Comparison of ENCODE assay signal across 1 cellular context in the genomic region with DNA sequence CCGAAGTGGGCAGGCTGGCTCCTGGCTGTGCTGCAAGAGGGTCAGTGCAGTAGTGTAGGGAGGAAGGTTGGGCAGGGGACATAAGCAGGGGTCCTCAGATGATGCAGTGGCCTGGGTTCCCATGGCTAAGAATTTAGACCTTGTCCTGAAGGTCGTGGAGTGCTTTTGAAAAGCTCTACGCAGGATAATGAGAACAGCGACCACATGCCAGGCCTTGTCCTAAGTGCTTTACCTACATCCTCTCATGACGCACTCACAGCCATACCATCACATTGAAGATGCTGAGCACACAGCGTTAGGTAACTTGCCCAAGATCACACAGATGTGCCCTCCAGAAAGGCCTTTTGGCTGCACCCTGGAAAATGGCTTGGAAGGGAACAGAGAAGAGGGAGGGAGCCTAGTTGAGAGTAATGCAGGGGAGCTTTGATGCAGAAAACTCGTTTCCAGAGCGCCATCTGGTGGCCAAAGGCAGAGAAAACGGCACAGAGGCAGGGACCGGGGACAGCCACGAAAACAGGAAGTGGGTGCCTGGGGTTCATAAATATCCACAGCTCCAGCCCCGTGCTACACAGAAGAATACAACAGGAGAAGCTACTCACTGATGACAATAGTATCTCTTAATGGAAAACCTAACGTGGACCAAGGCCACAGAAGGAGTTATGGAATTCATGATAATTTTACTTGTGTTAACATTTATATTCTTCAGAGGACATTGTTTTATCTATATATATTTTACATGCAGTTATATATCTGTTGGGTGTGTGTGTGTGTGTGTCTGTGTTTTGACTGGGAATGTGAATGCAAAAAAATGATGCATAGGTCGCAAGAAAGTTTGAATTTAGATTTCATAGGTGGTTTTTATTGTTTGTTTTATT.
A peak's percentile ranks its signal among the peaks of the same experiment; 100 is the strongest.
TF ChIP-seq lines count a peak whose summit lies in the region.

No MANE protein-coding gene starts in this region.

TF ChIP-seq in GM12878, 131 proteins besides CTCF, POLR2A, EP300 and RAD21 (continued from another document):
- TF ChIP-seq JUNB (IDR thresholded peaks at IDR 0.05): no peak; the same call in 1 of the 2 replicates
- TF ChIP-seq, protein P1, sequence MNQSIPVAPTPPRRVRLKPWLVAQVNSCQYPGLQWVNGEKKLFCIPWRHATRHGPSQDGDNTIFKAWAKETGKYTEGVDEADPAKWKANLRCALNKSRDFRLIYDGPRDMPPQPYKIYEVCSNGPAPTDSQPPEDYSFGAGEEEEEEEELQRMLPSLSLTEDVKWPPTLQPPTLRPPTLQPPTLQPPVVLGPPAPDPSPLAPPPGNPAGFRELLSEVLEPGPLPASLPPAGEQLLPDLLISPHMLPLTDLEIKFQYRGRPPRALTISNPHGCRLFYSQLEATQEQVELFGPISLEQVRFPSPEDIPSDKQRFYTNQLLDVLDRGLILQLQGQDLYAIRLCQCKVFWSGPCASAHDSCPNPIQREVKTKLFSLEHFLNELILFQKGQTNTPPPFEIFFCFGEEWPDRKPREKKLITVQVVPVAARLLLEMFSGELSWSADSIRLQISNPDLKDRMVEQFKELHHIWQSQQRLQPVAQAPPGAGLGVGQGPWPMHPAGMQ (IDR thresholded peaks at IDR 0.05; ENCODE audit: borderline replicate concordance): no peak
- no peak for TF ChIP-seq CBX3 (IDR thresholded peaks at IDR 0.05; ENCODE audit: borderline replicate concordance, low read depth)
- no peak for TF ChIP-seq BACH1 (IDR thresholded peaks at IDR 0.05; ENCODE audit: borderline replicate concordance)
- no peak for TF ChIP-seq NFIC (IDR thresholded peaks at IDR 0.05; ENCODE audit: low read depth, low read length)
- TF ChIP-seq, protein P2, sequence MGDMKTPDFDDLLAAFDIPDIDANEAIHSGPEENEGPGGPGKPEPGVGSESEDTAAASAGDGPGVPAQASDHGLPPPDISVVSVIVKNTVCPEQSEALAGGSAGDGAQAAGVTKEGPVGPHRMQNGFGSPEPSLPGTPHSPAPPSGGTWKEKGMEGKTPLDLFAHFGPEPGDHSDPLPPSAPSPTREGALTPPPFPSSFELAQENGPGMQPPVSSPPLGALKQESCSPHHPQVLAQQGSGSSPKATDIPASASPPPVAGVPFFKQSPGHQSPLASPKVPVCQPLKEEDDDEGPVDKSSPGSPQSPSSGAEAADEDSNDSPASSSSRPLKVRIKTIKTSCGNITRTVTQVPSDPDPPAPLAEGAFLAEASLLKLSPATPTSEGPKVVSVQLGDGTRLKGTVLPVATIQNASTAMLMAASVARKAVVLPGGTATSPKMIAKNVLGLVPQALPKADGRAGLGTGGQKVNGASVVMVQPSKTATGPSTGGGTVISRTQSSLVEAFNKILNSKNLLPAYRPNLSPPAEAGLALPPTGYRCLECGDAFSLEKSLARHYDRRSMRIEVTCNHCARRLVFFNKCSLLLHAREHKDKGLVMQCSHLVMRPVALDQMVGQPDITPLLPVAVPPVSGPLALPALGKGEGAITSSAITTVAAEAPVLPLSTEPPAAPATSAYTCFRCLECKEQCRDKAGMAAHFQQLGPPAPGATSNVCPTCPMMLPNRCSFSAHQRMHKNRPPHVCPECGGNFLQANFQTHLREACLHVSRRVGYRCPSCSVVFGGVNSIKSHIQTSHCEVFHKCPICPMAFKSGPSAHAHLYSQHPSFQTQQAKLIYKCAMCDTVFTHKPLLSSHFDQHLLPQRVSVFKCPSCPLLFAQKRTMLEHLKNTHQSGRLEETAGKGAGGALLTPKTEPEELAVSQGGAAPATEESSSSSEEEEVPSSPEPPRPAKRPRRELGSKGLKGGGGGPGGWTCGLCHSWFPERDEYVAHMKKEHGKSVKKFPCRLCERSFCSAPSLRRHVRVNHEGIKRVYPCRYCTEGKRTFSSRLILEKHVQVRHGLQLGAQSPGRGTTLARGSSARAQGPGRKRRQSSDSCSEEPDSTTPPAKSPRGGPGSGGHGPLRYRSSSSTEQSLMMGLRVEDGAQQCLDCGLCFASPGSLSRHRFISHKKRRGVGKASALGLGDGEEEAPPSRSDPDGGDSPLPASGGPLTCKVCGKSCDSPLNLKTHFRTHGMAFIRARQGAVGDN (IDR thresholded peaks at IDR 0.05): no peak
- TF ChIP-seq SMAD1 (IDR thresholded peaks at IDR 0.05; ENCODE audit: low read depth, partially characterized antibody): no peak
- TF ChIP-seq ZNF384 (IDR thresholded peaks at IDR 0.05; ENCODE audit: borderline replicate concordance, low read depth, low read length): no peak
- no peak for TF ChIP-seq FOXK2 (IDR thresholded peaks at IDR 0.05)
- no peak for TF ChIP-seq RAD51 (IDR thresholded peaks at IDR 0.05)
- TF ChIP-seq STAT3 (IDR thresholded peaks at IDR 0.05; ENCODE audit: low read depth, low read length): no peak
- peak; percentile 49; the same call in 1 of the 3 replicates for TF ChIP-seq POU2F2 (IDR thresholded peaks at IDR 0.05; ENCODE audit: borderline replicate concordance, low read depth, low read length)
- no peak for TF ChIP-seq PAX8 (IDR thresholded peaks at IDR 0.05)
- peak; percentile 14 to 26; a peak in 2 of 4 replicates for TF ChIP-seq BHLHE40 (IDR thresholded peaks at IDR 0.05; ENCODE audit: borderline replicate concordance in 1 of 2, low read depth in 2 of 2, low read length in 1 of 2)
- TF ChIP-seq FOS (IDR thresholded peaks at IDR 0.05; ENCODE audit: borderline replicate concordance, extremely low read depth, insufficient read length): no peak
- TF ChIP-seq, protein P3, sequence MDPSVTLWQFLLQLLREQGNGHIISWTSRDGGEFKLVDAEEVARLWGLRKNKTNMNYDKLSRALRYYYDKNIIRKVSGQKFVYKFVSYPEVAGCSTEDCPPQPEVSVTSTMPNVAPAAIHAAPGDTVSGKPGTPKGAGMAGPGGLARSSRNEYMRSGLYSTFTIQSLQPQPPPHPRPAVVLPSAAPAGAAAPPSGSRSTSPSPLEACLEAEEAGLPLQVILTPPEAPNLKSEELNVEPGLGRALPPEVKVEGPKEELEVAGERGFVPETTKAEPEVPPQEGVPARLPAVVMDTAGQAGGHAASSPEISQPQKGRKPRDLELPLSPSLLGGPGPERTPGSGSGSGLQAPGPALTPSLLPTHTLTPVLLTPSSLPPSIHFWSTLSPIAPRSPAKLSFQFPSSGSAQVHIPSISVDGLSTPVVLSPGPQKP (IDR thresholded peaks at IDR 0.05; ENCODE audit: low read depth, low read length): peak; percentile 80
- TF ChIP-seq GABPA (IDR thresholded peaks at IDR 0.05; ENCODE audit: low read depth): no peak
- no peak for TF ChIP-seq EZH2 (IDR thresholded peaks at IDR 0.05; ENCODE audit: borderline replicate concordance, control insufficient read depth, low read depth, low read length)
- TF ChIP-seq SREBF2 (IDR thresholded peaks at IDR 0.05; ENCODE audit: low read length): no peak
- no peak for TF ChIP-seq BRCA1 (IDR thresholded peaks at IDR 0.05; ENCODE audit: low read depth, low read length)
- 0 out of 2 replicates have a peak, but pooled peaks have one; percentile 61 for TF ChIP-seq NBN (IDR thresholded peaks at IDR 0.05)
- TF ChIP-seq EGR1 (IDR thresholded peaks at IDR 0.05; ENCODE audit: borderline replicate concordance in 1 of 2, low read depth in 2 of 2, low read length in 2 of 2): no peak
- TF ChIP-seq PAX5 (IDR thresholded peaks at IDR 0.05; ENCODE audit: borderline replicate concordance, low read depth, low read length): peak; percentile 66; the same call in 1 of the 2 replicates
- no peak for TF ChIP-seq NR2C2 (IDR thresholded peaks at IDR 0.05; ENCODE audit: borderline replicate concordance, control insufficient read depth, insufficient read length, low read depth)
- peak; percentile 47; the same call in 1 of the 2 replicates for TF ChIP-seq MXI1 (IDR thresholded peaks at IDR 0.05; ENCODE audit: low read depth, low read length)
- no peak for TF ChIP-seq FOXM1 (IDR thresholded peaks at IDR 0.05; ENCODE audit: low read depth, low read length)
- TF ChIP-seq, protein P4, sequence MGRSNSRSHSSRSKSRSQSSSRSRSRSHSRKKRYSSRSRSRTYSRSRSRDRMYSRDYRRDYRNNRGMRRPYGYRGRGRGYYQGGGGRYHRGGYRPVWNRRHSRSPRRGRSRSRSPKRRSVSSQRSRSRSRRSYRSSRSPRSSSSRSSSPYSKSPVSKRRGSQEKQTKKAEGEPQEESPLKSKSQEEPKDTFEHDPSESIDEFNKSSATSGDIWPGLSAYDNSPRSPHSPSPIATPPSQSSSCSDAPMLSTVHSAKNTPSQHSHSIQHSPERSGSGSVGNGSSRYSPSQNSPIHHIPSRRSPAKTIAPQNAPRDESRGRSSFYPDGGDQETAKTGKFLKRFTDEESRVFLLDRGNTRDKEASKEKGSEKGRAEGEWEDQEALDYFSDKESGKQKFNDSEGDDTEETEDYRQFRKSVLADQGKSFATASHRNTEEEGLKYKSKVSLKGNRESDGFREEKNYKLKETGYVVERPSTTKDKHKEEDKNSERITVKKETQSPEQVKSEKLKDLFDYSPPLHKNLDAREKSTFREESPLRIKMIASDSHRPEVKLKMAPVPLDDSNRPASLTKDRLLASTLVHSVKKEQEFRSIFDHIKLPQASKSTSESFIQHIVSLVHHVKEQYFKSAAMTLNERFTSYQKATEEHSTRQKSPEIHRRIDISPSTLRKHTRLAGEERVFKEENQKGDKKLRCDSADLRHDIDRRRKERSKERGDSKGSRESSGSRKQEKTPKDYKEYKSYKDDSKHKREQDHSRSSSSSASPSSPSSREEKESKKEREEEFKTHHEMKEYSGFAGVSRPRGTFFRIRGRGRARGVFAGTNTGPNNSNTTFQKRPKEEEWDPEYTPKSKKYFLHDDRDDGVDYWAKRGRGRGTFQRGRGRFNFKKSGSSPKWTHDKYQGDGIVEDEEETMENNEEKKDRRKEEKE (IDR thresholded peaks at IDR 0.05): no peak
- TF ChIP-seq DPF2 (IDR thresholded peaks at IDR 0.05): no peak
- TF ChIP-seq IRF4 (IDR thresholded peaks at IDR 0.05; ENCODE audit: low read depth, low read length): 0 out of 2 replicates have a peak, but pooled peaks have one; percentile 8
- TF ChIP-seq, protein P5, sequence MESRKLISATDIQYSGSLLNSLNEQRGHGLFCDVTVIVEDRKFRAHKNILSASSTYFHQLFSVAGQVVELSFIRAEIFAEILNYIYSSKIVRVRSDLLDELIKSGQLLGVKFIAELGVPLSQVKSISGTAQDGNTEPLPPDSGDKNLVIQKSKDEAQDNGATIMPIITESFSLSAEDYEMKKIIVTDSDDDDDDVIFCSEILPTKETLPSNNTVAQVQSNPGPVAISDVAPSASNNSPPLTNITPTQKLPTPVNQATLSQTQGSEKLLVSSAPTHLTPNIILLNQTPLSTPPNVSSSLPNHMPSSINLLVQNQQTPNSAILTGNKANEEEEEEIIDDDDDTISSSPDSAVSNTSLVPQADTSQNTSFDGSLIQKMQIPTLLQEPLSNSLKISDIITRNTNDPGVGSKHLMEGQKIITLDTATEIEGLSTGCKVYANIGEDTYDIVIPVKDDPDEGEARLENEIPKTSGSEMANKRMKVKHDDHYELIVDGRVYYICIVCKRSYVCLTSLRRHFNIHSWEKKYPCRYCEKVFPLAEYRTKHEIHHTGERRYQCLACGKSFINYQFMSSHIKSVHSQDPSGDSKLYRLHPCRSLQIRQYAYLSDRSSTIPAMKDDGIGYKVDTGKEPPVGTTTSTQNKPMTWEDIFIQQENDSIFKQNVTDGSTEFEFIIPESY (IDR thresholded peaks at IDR 0.05): no peak
- no peak for TF ChIP-seq HCFC1 (IDR thresholded peaks at IDR 0.05; ENCODE audit: low read length)
- TF ChIP-seq TBL1XR1 (IDR thresholded peaks at IDR 0.05; ENCODE audit: low read depth, low read length): no peak
- TF ChIP-seq, protein P6, sequence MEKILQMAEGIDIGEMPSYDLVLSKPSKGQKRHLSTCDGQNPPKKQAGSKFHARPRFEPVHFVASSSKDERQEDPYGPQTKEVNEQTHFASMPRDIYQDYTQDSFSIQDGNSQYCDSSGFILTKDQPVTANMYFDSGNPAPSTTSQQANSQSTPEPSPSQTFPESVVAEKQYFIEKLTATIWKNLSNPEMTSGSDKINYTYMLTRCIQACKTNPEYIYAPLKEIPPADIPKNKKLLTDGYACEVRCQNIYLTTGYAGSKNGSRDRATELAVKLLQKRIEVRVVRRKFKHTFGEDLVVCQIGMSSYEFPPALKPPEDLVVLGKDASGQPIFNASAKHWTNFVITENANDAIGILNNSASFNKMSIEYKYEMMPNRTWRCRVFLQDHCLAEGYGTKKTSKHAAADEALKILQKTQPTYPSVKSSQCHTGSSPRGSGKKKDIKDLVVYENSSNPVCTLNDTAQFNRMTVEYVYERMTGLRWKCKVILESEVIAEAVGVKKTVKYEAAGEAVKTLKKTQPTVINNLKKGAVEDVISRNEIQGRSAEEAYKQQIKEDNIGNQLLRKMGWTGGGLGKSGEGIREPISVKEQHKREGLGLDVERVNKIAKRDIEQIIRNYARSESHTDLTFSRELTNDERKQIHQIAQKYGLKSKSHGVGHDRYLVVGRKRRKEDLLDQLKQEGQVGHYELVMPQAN (conservative IDR thresholded peaks at IDR 0.05): no peak
- no peak for TF ChIP-seq NFYA (IDR thresholded peaks at IDR 0.05; ENCODE audit: borderline replicate concordance, low read depth, low read length)
- no peak for TF ChIP-seq ZNF207 (IDR thresholded peaks at IDR 0.05; ENCODE audit: borderline replicate concordance)
